10 cellular contexts compared by ENCODE assay signal in genomic region chr17:78862073-78863023, GRCh38. TPM values are rescaled to one million over a fixed set of nuclear protein-coding genes. Genes with fewer than 3 reads are reported as not detected.
DNase-seq lines count a peak whose midpoint lies in the region; ATAC-seq and TF ChIP-seq lines count a peak whose summit lies in the region.
"Had no signal": no experiment of that assay in that cellular context is flagged by ENCODE, and none has a peak within 500 bp of the region (broad histone marks: within the 10 kb centered on the region; RNA-seq: fewer than 3 reads in every experiment).

No MANE protein-coding gene starts in this region.

- H3K4me3 Mint-ChIP-seq in activated T-cell treated with anti-CD3 and anti-CD28 coated beads, Interleukin-2, amount 50 U/mL, for 24 hours, result no peak overlapping the region

- H3K27ac ChIP-seq in ACC112 (ENCODE audit: low read depth, low read length), result peak overlapping the region; percentile 95
- peak overlapping the region; percentile 85 to 88 for H3K27ac ChIP-seq in coronary artery

- H3K9me3 Mint-ChIP-seq in activated T-cell treated with anti-CD3 and anti-CD28 coated beads, Interleukin-2, amount 50 U/mL, for 24 hours, result no peaks in the 10 kb centered on the region
- H3K9me3 Mint-ChIP-seq: naive B cell had no signal

- peaks cover 3% of the 10 kb centered on the region for H3K4me1 Mint-ChIP-seq in activated T-cell treated with anti-CD3 and anti-CD28 coated beads, Interleukin-2, amount 50 U/mL, for 24 hours (ENCODE audit: low read depth)
- H3K4me1 Mint-ChIP-seq: naive B cell had no signal

- no peak for ATAC-seq in GM19397 (IDR thresholded peaks at IDR 0.05; ENCODE audit: unreplicated experiment)

- H3K27ac Mint-ChIP-seq in activated T-cell treated with anti-CD3 and anti-CD28 coated beads, Interleukin-2, amount 50 U/mL, for 24 hours, result no peak overlapping the region

- no peak for TF ChIP-seq CTCF in coronary artery (IDR thresholded peaks at IDR 0.05)

- H2AFZ ChIP-seq in ACC112 (ENCODE audit: low read length, unreplicated experiment), result no peak overlapping the region

- H3K27me3 ChIP-seq in ACC112 (ENCODE audit: insufficient read depth, low read length), result no peaks in the 10 kb centered on the region

- peaks cover 26% of the 10 kb centered on the region for H3K4me1 ChIP-seq in ACC112 (ENCODE audit: control insufficient read depth, insufficient read depth, low read length, unreplicated experiment)

- H3K36me3 Mint-ChIP-seq in activated T-cell treated with anti-CD3 and anti-CD28 coated beads, Interleukin-2, amount 50 U/mL, for 24 hours (ENCODE audit: low read depth), result no peaks in the 10 kb centered on the region
- H3K36me3 Mint-ChIP-seq: naive B cell had no signal

- peaks cover 4% of the 10 kb centered on the region for H3K36me3 ChIP-seq in ACC112 (ENCODE audit: insufficient read depth, low read length)

- peak; percentile 90 for DNase-seq in NCI-H2196 (lab: John Stamatoyannopoulos, UW; ENCODE audit: unreplicated experiment)
- DNase-seq in coronary artery (ENCODE audit: low spot score), result peak; percentile 95
- peak; percentile 90 for DNase-seq in mucosa of gallbladder (ENCODE audit: low spot score)
- no peak for DNase-seq in activated T-cell treated with anti-CD3 and anti-CD28 coated beads, Interleukin-2, amount 50 U/mL, for 24 hours
- DNase-seq in NCI-H146 (lab: John Stamatoyannopoulos, UW), result no peak
- no peak for DNase-seq in NCI-H526 (lab: John Stamatoyannopoulos, UW)
- DNase-seq: DND-41, naive B cell had no signal

- no peaks in the 10 kb centered on the region for H3K27me3 Mint-ChIP-seq in activated T-cell treated with anti-CD3 and anti-CD28 coated beads, Interleukin-2, amount 50 U/mL, for 24 hours
- H3K27me3 Mint-ChIP-seq: naive B cell had no signal

- H3K4me3 ChIP-seq in ACC112 (ENCODE audit: low read depth, low read length) (peak overlapping the region; percentile 28), coronary artery (peak overlapping the region; percentile 49)

- H3K79me2 ChIP-seq in ACC112 (ENCODE audit: control insufficient read depth, insufficient read depth, low read length, unreplicated experiment), result peaks cover 3% of the 10 kb centered on the region

RNA-seq across cellular contexts. Expression of gene USP36, which starts 21.7 kb away (rescaled TPM):
- 41.8 TPM for total RNA-seq in mucosa of gallbladder

RNA-seq across cellular contexts. Expression of gene CEP295NL, which starts 40.7 kb away (rescaled TPM):
- total RNA-seq in mucosa of gallbladder, result 5.2 TPM

Comparison
In these comparisons a context has a peak if more than half of its experiments do, and no peak if none do; other contexts are left out.
1. DNase-seq: peak in NCI-H2196 (single experiment), coronary artery (single experiment) and mucosa of gallbladder (single experiment); none in activated T-cell treated with anti-CD3 and anti-CD28 coated beads, Interleukin-2, amount 50 U/mL, for 24 hours (single experiment), NCI-H146 (single experiment) and NCI-H526 (0 of 2).